18 cellular contexts compared by ENCODE assay signal in the genomic region with DNA sequence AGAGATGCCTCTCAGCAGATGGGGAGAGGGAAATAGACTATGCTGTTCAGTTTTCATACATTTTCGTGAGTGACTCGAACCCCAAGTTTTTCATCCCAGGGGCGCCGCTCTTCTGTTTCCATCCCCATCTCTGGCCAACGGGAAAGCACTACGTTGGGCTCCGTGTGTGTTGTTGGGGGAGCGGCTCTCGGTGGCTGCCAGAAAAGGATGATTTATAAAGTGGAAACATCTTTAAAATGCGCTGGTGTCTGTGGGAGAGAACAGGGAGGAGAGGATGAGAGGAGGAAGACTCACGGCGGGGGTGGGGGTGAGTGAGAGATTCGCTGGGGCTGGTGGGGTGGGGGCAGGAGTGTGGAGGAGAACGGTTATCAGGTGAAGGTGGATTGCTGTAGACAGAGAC. TPM values are rescaled to one million over a fixed set of nuclear protein-coding genes. Genes with fewer than 3 reads are reported as not detected.
DNase-seq lines count a peak whose midpoint lies in the region; ATAC-seq and TF ChIP-seq lines count a peak whose summit lies in the region.
"Had no signal": no experiment of that assay in that cellular context is flagged by ENCODE, and none has a peak within 500 bp of the region (broad histone marks: within the 10 kb centered on the region; RNA-seq: fewer than 3 reads in every experiment).

No MANE protein-coding gene starts in this region.

- no peak for ATAC-seq in HG03159 (IDR thresholded peaks at IDR 0.05; ENCODE audit: unreplicated experiment)
- ATAC-seq: Right ventricle myocardium inferior had no signal

- intact Hi-C loops in CD4-positive, alpha-beta memory T cell (cut with micrococcal nuclease): no loop called here

- no peaks in the 10 kb centered on the region for H3K9me3 ChIP-seq in CD4-positive, alpha-beta memory T cell (ENCODE audit: control insufficient read depth in 1 of 2, low read length in 2 of 2)
- H3K9me3 ChIP-seq in HUES6 (ENCODE audit: control insufficient read depth, insufficient read depth, low read depth, low read length) (no peaks in the 10 kb centered on the region), osteoblast (ENCODE audit: low read depth, low read length) (no peaks in the 10 kb centered on the region)
- H3K9me3 ChIP-seq: ascending aorta had no signal

- no peaks in the 10 kb centered on the region for H3K36me3 ChIP-seq in CD4-positive, alpha-beta memory T cell (ENCODE audit: insufficient read depth, low read length)
- no peaks in the 10 kb centered on the region for H3K36me3 ChIP-seq in HUES6 (ENCODE audit: control insufficient read depth, insufficient read depth, low read length)
- no peaks in the 10 kb centered on the region for H3K36me3 ChIP-seq in osteoblast (ENCODE audit: insufficient read depth, low read length)
- H3K36me3 ChIP-seq: ascending aorta had no signal

- H3K4me1 Mint-ChIP-seq in CD4-positive, alpha-beta memory T cell: peaks cover 25 to 61% (median 41%) of the 10 kb centered on the region in 4 donors
- H3K4me1 Mint-ChIP-seq in glutamatergic neuron (ENCODE audit: low read depth, unreplicated experiment): peaks cover 9% of the 10 kb centered on the region

- peaks cover 0 to 5% (median 0%) of the 10 kb centered on the region in 8 donors for H3K9me3 Mint-ChIP-seq in CD4-positive, alpha-beta memory T cell
- peaks cover 11% of the 10 kb centered on the region for H3K9me3 Mint-ChIP-seq in glutamatergic neuron (ENCODE audit: unreplicated experiment)
- H3K9me3 Mint-ChIP-seq: neural crest cell had no signal

- CTCF ChIA-PET in CD4-positive, alpha-beta memory T cell (lab: Charles Lee; ENCODE audit: partially characterized antibody): no interaction called here

- H3K79me2 ChIP-seq in osteoblast (ENCODE audit: insufficient read depth, low read length): no peaks in the 10 kb centered on the region

- peak overlapping the region in 5 of 8 donors; percentile 34 to 68 (median 63) for H3K4me3 Mint-ChIP-seq in CD4-positive, alpha-beta memory T cell
- peak overlapping the region; percentile 64 for H3K4me3 Mint-ChIP-seq in glutamatergic neuron (ENCODE audit: unreplicated experiment)

- H4K20me1 ChIP-seq in osteoblast (ENCODE audit: insufficient read depth, low read length): no peaks in the 10 kb centered on the region

- no peak overlapping the region for H2AFZ ChIP-seq in osteoblast (ENCODE audit: low read length)

- no peak overlapping the region for H3K9ac ChIP-seq in HUES6 (ENCODE audit: low read length)

- peaks cover 64 to 73% of the 10 kb centered on the region in 2 donors for H3K27me3 Mint-ChIP-seq in CD4-positive, alpha-beta memory T cell
- peaks cover 46% of the 10 kb centered on the region for H3K27me3 Mint-ChIP-seq in glutamatergic neuron (ENCODE audit: unreplicated experiment)

- H3K4me2 ChIP-seq in osteoblast (ENCODE audit: insufficient read depth, low read length): no peak overlapping the region

- peaks cover 19% of the 10 kb centered on the region for H3K4me1 ChIP-seq in CD4-positive, alpha-beta memory T cell (ENCODE audit: insufficient read depth, low read length)
- H3K4me1 ChIP-seq in HUES6 (ENCODE audit: control insufficient read depth, insufficient read depth, low read length) (peaks cover 54% of the 10 kb centered on the region), osteoblast (ENCODE audit: insufficient read depth, low read length) (no peaks in the 10 kb centered on the region)

- H3K27ac Mint-ChIP-seq in CD4-positive, alpha-beta memory T cell: no peak overlapping the region
- no peak overlapping the region for H3K27ac Mint-ChIP-seq in glutamatergic neuron (ENCODE audit: unreplicated experiment)

- no peak for DNase-seq in CD4-positive, alpha-beta memory T cell
- no peak for DNase-seq in glutamatergic neuron
- peak; percentile 83 for DNase-seq in osteoblast (ENCODE audit: insufficient read length, low spot score, missing footprints)
- no peak for DNase-seq in dedifferentiated amniotic fluid mesenchymal stem cell (ENCODE audit: extremely low spot score)
- no peak for DNase-seq in NK-92 treated with Interleukin-12 subunit alpha and Interleukin-12 subunit beta, amount 100 ng/mL, for 24 hours (lab: John Stamatoyannopoulos, UW)
- DNase-seq: activated naive CD4-positive, alpha-beta T cell; foreskin melanocyte; GF-D8; KBM-7; NCI-H2029 treated with DMSO at 0.1 percent for 48 hours; NCI-H510A treated with DMSO at 0.1 percent for 48 hours had no signal

- peaks cover 11% of the 10 kb centered on the region for H3K27me3 ChIP-seq in CD4-positive, alpha-beta memory T cell (ENCODE audit: insufficient read depth, low read length)
- H3K27me3 ChIP-seq in HUES6 (ENCODE audit: control insufficient read depth, insufficient read depth, low read length) (peaks cover 100% of the 10 kb centered on the region), osteoblast (ENCODE audit: insufficient read depth, low read length) (peaks cover 52% of the 10 kb centered on the region)

- H3K27ac ChIP-seq in CD4-positive, alpha-beta memory T cell (ENCODE audit: low read depth, low read length): no peak overlapping the region
- H3K27ac ChIP-seq in HUES6 (ENCODE audit: low read depth, low read length): no peak overlapping the region
- no peak overlapping the region for H3K27ac ChIP-seq in osteoblast (ENCODE audit: low read depth, low read length)
- H3K27ac ChIP-seq: ascending aorta had no signal

- H3K36me3 Mint-ChIP-seq in CD4-positive, alpha-beta memory T cell: peaks cover 0 to 3% of the 10 kb centered on the region in 2 donors
- no peaks in the 10 kb centered on the region for H3K36me3 Mint-ChIP-seq in glutamatergic neuron (ENCODE audit: unreplicated experiment)

- H3K4me3 ChIP-seq in CD4-positive, alpha-beta memory T cell (ENCODE audit: low read length in 2 of 2): no peak overlapping the region
- H3K4me3 ChIP-seq in HUES6 (ENCODE audit: low read depth, low read length) (peak overlapping the region; percentile 45), osteoblast (ENCODE audit: insufficient read depth, low read length) (no peak overlapping the region)

- POLR2A ChIA-PET in CD4-positive, alpha-beta memory T cell (lab: Charles Lee; ENCODE audit: partially characterized antibody): no interaction called here

- TF ChIP-seq CTCF in glutamatergic neuron (IDR thresholded peaks at IDR 0.05; ENCODE audit: partially characterized antibody, unreplicated experiment) (no peak), osteoblast (IDR thresholded peaks at IDR 0.05; ENCODE audit: extremely low read depth, low read depth, low read length) (no peak)

RNA-seq across cellular contexts. Expression of gene TBX4, which starts 5.8 kb away (rescaled TPM):
- total RNA-seq in CD4-positive, alpha-beta memory T cell: not detected
- not detected for polyA plus RNA-seq in CD4-positive, alpha-beta memory T cell
- total RNA-seq in glutamatergic neuron (ENCODE audit: unreplicated experiment) (not detected), osteoblast (0.59 TPM in 1 of 2 replicates, not detected in the other)
- total RNA-seq: ascending aorta; endothelial cell of umbilical vein; neural crest cell; Right ventricle myocardium inferior; T-helper 2 cell treated with Interferon-gamma antibody and Interleukin-4, amounts not matched to agents 100 ng/mL and 5 ng/mL, for 36 hours had no signal
- polyA plus RNA-seq: endothelial cell of umbilical vein had no signal

RNA-seq across cellular contexts. Expression of gene TBX2, which starts 58.4 kb away (rescaled TPM):
- total RNA-seq in CD4-positive, alpha-beta memory T cell: not detected
- polyA plus RNA-seq in CD4-positive, alpha-beta memory T cell: not detected
- total RNA-seq in glutamatergic neuron (ENCODE audit: unreplicated experiment): 5.4 TPM
- total RNA-seq in osteoblast: 10.3 and 11.6 TPM in 2 replicates
- total RNA-seq: endothelial cell of umbilical vein; T-helper 2 cell treated with Interferon-gamma antibody and Interleukin-4, amounts not matched to agents 100 ng/mL and 5 ng/mL, for 36 hours had no signal
- polyA plus RNA-seq: endothelial cell of umbilical vein had no signal
